ENCODE assay signal across 10 cellular contexts in the genomic region with DNA sequence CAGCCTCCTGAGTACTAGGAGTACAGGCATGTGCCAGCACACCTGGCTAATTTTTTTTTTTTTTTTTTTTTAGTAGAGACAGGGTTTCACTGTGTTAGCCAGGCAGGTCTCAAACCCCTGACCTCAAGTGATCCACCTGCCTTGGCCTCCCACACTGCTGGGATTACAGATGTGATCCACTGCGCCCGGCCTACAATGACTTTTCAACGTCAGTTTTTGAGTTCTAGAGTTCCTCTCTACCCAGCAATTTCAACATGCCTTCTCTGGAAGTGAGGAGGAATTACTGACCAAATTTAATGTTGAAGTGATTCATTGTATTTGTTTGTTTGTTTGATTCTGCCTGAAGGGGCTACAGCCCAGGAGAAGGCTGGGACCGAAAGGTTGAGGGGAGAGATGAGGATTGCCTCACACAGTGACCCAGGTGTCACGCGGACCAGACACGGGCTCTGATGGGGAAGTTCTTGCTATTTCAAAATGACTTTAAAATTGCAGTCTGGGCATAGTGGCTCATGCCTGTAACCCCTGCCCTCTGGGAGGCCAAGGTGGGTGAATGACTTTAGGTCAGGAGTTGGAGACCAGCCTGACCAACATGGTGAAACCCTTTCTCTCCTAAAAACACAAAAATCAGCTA. TPM values are rescaled to one million over a fixed set of nuclear protein-coding genes. Genes with fewer than 3 reads are reported as not detected.
"Had no signal": no experiment of that assay in that cellular context is flagged by ENCODE, and none has a peak within 500 bp of the region (broad histone marks: within the 10 kb centered on the region; RNA-seq: fewer than 3 reads in every experiment).

No MANE protein-coding gene starts in this region.

- ATAC-seq: stimulated activated naive CD8-positive, alpha-beta T cell treated with anti-CD3 and anti-CD28 coated beads, Interleukin-15, Interleukin-2, amounts not matched to agents 100 U/mL and 50 U/mL, for 24 hours had no signal

- H3K4me1 Mint-ChIP-seq: activated CD4-positive, alpha-beta memory T cell treated with anti-CD3 and anti-CD28 coated beads, Interleukin-2, amount 10 ng/mL, durations not matched to agents 7 days and 5 days; neural progenitor cell had no signal

- H3K9me3 Mint-ChIP-seq: activated CD4-positive, alpha-beta memory T cell treated with anti-CD3 and anti-CD28 coated beads, Interleukin-2, amount 10 ng/mL, durations not matched to agents 7 days and 5 days; activated naive CD4-positive, alpha-beta T cell treated with anti-CD3 and anti-CD28 coated beads for 36 hours; neural progenitor cell had no signal

- H3K36me3 Mint-ChIP-seq: neural progenitor cell had no signal

- H3K27ac Mint-ChIP-seq: activated CD4-positive, alpha-beta memory T cell treated with anti-CD3 and anti-CD28 coated beads, Interleukin-2, amount 10 ng/mL, durations not matched to agents 7 days and 5 days; activated naive CD4-positive, alpha-beta T cell treated with anti-CD3 and anti-CD28 coated beads for 36 hours; neural progenitor cell had no signal

- H3K4me3 Mint-ChIP-seq: activated CD4-positive, alpha-beta memory T cell treated with anti-CD3 and anti-CD28 coated beads, Interleukin-2, amount 10 ng/mL, durations not matched to agents 7 days and 5 days; activated naive CD4-positive, alpha-beta T cell treated with anti-CD3 and anti-CD28 coated beads for 36 hours; neural progenitor cell had no signal

- H3K27me3 Mint-ChIP-seq: activated CD4-positive, alpha-beta memory T cell treated with anti-CD3 and anti-CD28 coated beads, Interleukin-2, amount 10 ng/mL, durations not matched to agents 7 days and 5 days had no signal

- DNase-seq: activated CD4-positive, alpha-beta memory T cell treated with anti-CD3 and anti-CD28 coated beads, Interleukin-2, amount 10 ng/mL, durations not matched to agents 7 days and 5 days; activated naive CD4-positive, alpha-beta T cell treated with anti-CD3 and anti-CD28 coated beads for 36 hours; effector CD4-positive, alpha-beta T cell; foreskin melanocyte; stimulated activated CD4-positive, alpha-beta T cell treated with anti-CD3 and anti-CD28 coated beads, Interleukin-1b, Interleukin-23, amount 100 ng/mL, for 48 hours; stimulated activated naive CD8-positive, alpha-beta T cell treated with anti-CD3 and anti-CD28 coated beads, Interleukin-15, Interleukin-2, amounts not matched to agents 100 U/mL and 50 U/mL, for 24 hours; T-helper 9 cell had no signal

RNA-seq across cellular contexts. Expression of gene HCAR1, which starts 13.4 kb away (rescaled TPM):
- total RNA-seq: cardiac muscle cell, myocyte had no signal

RNA-seq across cellular contexts. Expression of gene HCAR3, which starts 27.4 kb away (rescaled TPM):
- total RNA-seq: activated CD4-positive, alpha-beta memory T cell treated with anti-CD3 and anti-CD28 coated beads, Interleukin-2, amount 10 ng/mL, durations not matched to agents 7 days and 5 days; activated naive CD4-positive, alpha-beta T cell treated with anti-CD3 and anti-CD28 coated beads for 36 hours; cardiac muscle cell; myocyte had no signal

RNA-seq across cellular contexts. Expression of gene HCAR2, which starts 40.9 kb away (rescaled TPM):
- total RNA-seq: activated CD4-positive, alpha-beta memory T cell treated with anti-CD3 and anti-CD28 coated beads, Interleukin-2, amount 10 ng/mL, durations not matched to agents 7 days and 5 days; activated naive CD4-positive, alpha-beta T cell treated with anti-CD3 and anti-CD28 coated beads for 36 hours; cardiac muscle cell; myocyte had no signal
